ENCODE assay signal across 20 cellular contexts in genomic region chr6:9745476-9745875, GRCh38.
A peak's percentile ranks its signal among the peaks of the same experiment; 100 is the strongest.
DNase-seq lines count a peak whose midpoint lies in the region; ATAC-seq and TF ChIP-seq lines count a peak whose summit lies in the region.
"Had no signal": no experiment of that assay in that cellular context is flagged by ENCODE, and none has a peak within 500 bp of the region (broad histone marks: within the 10 kb centered on the region; RNA-seq: fewer than 3 reads in every experiment).

No MANE protein-coding gene starts in this region.

- POLR2A ChIA-PET in A673 (lab: Charles Lee; ENCODE audit: low non-redundant PET), result no interaction called here

- no peak for TF ChIP-seq CTCF in A673 (conservative IDR thresholded peaks at IDR 0.05; ENCODE audit: low read depth, low read length)
- no peak for TF ChIP-seq CTCF in fibroblast of the aortic adventitia (IDR thresholded peaks at IDR 0.05; ENCODE audit: insufficient read depth, low read length)
- no peak for TF ChIP-seq CTCF in right lobe of liver (IDR thresholded peaks at IDR 0.05)

- ATAC-seq in left colon, result no peak
- no peak for ATAC-seq in right lobe of liver
- ATAC-seq: CD8-positive, alpha-beta T cell; HCT116; HepG2 had no signal

- H3K9me3 ChIP-seq in A673 (ENCODE audit: low read depth, low read length, poor library complexity, severe bottlenecking) (no peaks in the 10 kb centered on the region), right lobe of liver (no peaks in the 10 kb centered on the region)
- H3K9me3 ChIP-seq: BLaER1, Peyer's patch had no signal

- peak; percentile 11 for DNase-seq in A673 (ENCODE audit: low spot score)
- DNase-seq in HCEC 1CT, result peak; percentile 16
- peak; percentile 1 for DNase-seq in amniotic epithelial cell (ENCODE audit: low read depth)
- peak; percentile 26 for DNase-seq in fibroblast of the aortic adventitia (ENCODE audit: low read depth)
- no peak for DNase-seq in left colon
- DNase-seq in NCI-H2196 (lab: John Stamatoyannopoulos, UW; ENCODE audit: unreplicated experiment), result no peak
- no peak for DNase-seq in right lobe of liver
- no peak for DNase-seq in anterior cingulate cortex (lab: John Stamatoyannopoulos, UW)
- DNase-seq: Calu3; CD8-positive, alpha-beta T cell; KG1; NCI-H1417 treated with DMSO at 0.1 percent for 48 hours; NCI-H187 treated with DMSO at 0.1 percent for 48 hours; NCI-H2171; NCI-H446 treated with DMSO at 0.1 percent for 48 hours; NCI-H69; Peyer's patch had no signal

- H3K4me3 ChIP-seq in A673 (ENCODE audit: low read depth, low read length, poor library complexity, severe bottlenecking), result no peak overlapping the region
- H3K4me3 ChIP-seq in fibroblast of the aortic adventitia (ENCODE audit: low read depth, low read length), result no peak overlapping the region
- H3K4me3 ChIP-seq in right lobe of liver, result no peak overlapping the region
- H3K4me3 ChIP-seq: BLaER1, Peyer's patch had no signal

- CTCF ChIA-PET in A673 (lab: Charles Lee), result no interaction called here

- TF ChIP-seq POLR2A in right lobe of liver (IDR thresholded peaks at IDR 0.05), result no peak

- 33% methylated on average over 3 of the region's 3 CpGs for WGBS in right lobe of liver (ENCODE audit: insufficient coverage, low coverage, low lambda C conversion rate, missing lambda C conversion rate)

- H3K27me3 ChIP-seq in A673 (replicated peaks; ENCODE audit: insufficient read depth, low read depth, low read length, poor library complexity) (no peaks in the 10 kb centered on the region), right lobe of liver (no peaks in the 10 kb centered on the region)
- H3K27me3 ChIP-seq: BLaER1, Peyer's patch had no signal

- H3K27ac ChIP-seq in A673 (ENCODE audit: low read depth, low read length, poor library complexity, severe bottlenecking) (no peak overlapping the region), right lobe of liver (no peak overlapping the region)
- H3K27ac ChIP-seq: BLaER1, Peyer's patch had no signal

- intact Hi-C loops in A673 (cut with micrococcal nuclease; ENCODE audit: unreplicated experiment) (no loop called here), left colon (cut with DNase I, micrococcal nuclease) (no loop called here), right lobe of liver (cut with DNase I) (no loop called here)

- BruUV-seq in A673 (replicated peaks; lab: Mats Ljungman, UMichigan), result no TSS peak

- H3K36me3 ChIP-seq in A673 (ENCODE audit: insufficient read depth, low read length, poor library complexity, severe bottlenecking), result no peaks in the 10 kb centered on the region
- no peaks in the 10 kb centered on the region for H3K36me3 ChIP-seq in right lobe of liver
- H3K36me3 ChIP-seq: BLaER1, Peyer's patch had no signal

- H3K4me1 ChIP-seq in A673 (ENCODE audit: insufficient read depth, low read length, poor library complexity, severe bottlenecking) (no peaks in the 10 kb centered on the region), right lobe of liver (no peaks in the 10 kb centered on the region)
- H3K4me1 ChIP-seq: BLaER1, Peyer's patch had no signal

Comparison
In these comparisons a context has a peak if more than half of its experiments do, and no peak if none do; other contexts are left out.
1. DNase-seq: peak in A673 (single experiment), HCEC 1CT (single experiment), amniotic epithelial cell (single experiment) and fibroblast of the aortic adventitia (single experiment); none in left colon (0 of 2), NCI-H2196 (single experiment), right lobe of liver (0 of 3) and anterior cingulate cortex (0 of 58).